Comparison of ENCODE assay signal across 1 cellular context in genomic region chr4:83316459-83317170, GRCh38.
TF ChIP-seq lines count a peak whose summit lies in the region.

No MANE protein-coding gene starts in this region.

TF ChIP-seq in HepG2, 621 proteins besides CTCF, POLR2A, EP300 and RAD21:
- TF ChIP-seq ZSCAN29 (CRISPR knock-in tag; conservative IDR thresholded peaks at IDR 0.05) (no peak), PAX8 (CRISPR knock-in tag; IDR thresholded peaks at IDR 0.05; ENCODE audit: borderline replicate concordance) (no peak), FOXK1 (CRISPR knock-in tag; IDR thresholded peaks at IDR 0.05; ENCODE audit: borderline replicate concordance, low read depth) (no peak), TFE3 (CRISPR knock-in tag; IDR thresholded peaks at IDR 0.05) (no peak), KLF9 (CRISPR knock-in tag; IDR thresholded peaks at IDR 0.05; ENCODE audit: low read depth) (no peak), THYN1 (CRISPR knock-in tag; IDR thresholded peaks at IDR 0.05; ENCODE audit: borderline replicate concordance, low read depth) (no peak), ZNF224 (CRISPR knock-in tag; IDR thresholded peaks at IDR 0.05) (no peak)
